ENCODE assay signal across 30 cellular contexts in genomic region chr19:3320354-3320670, GRCh38.
"Had no signal": no experiment of that assay in that cellular context is flagged by ENCODE, and none has a peak within 500 bp of the region (broad histone marks: within the 10 kb centered on the region; RNA-seq: fewer than 3 reads in every experiment).

No MANE protein-coding gene starts in this region.

- H3K4me3 ChIP-seq: ascending aorta, gastrocnemius medialis, pancreas, prostate gland, thyroid gland, upper lobe of left lung had no signal

- H3K9me3 ChIP-seq: ascending aorta, gastrocnemius medialis, pancreas, prostate gland, thyroid gland, upper lobe of left lung had no signal

- H3K27ac ChIP-seq: ascending aorta, gastrocnemius medialis, pancreas, prostate gland, thyroid gland, upper lobe of left lung, VCaP had no signal

- DNase-seq: activated CD4-positive, alpha-beta T cell treated with anti-CD3 and anti-CD28 coated beads for 48 hours; activated CD4-positive, alpha-beta T cell treated with anti-CD3 and anti-CD28 coated beads, Interleukin-2, amount 50 U/mL, for 48 hours; activated CD8-positive, alpha-beta memory T cell treated with anti-CD3 and anti-CD28 coated beads for 24 hours; activated effector memory CD4-positive, alpha-beta T cell treated with anti-CD3 and anti-CD28 coated beads, Interleukin-2, amount 50 U/mL, for 16 hours; activated naive CD4-positive, alpha-beta T cell treated with anti-CD3 and anti-CD28 coated beads, Interleukin-2, amount 10 ng/mL, durations not matched to agents 7 days and 5 days; activated naive CD8-positive, alpha-beta T cell treated with anti-CD3 and anti-CD28 coated beads, Interleukin-2, amount 10 ng/mL, durations not matched to agents 7 days and 5 days; caudate nucleus; cortex of kidney; effector memory CD8-positive, alpha-beta T cell; erythroblast; gastrocnemius medialis; glutamatergic neuron; islet precursor cell; left colon; nephron progenitor cell; pancreas; retina; small intestine; stimulated activated CD4-positive, alpha-beta T cell treated with anti-CD3 and anti-CD28 coated beads, Interleukin-4, amount 100 ng/mL, for 24 hours; stimulated activated naive CD8-positive, alpha-beta T cell treated with anti-CD3 and anti-CD28 coated beads, Interleukin-15, amount 100 ng/mL, for 72 hours; thyroid gland had no signal

- H3K4me3 Mint-ChIP-seq: activated naive CD4-positive, alpha-beta T cell treated with anti-CD3 and anti-CD28 coated beads, Interleukin-2, amount 10 ng/mL, durations not matched to agents 7 days and 5 days; activated naive CD8-positive, alpha-beta T cell treated with anti-CD3 and anti-CD28 coated beads, Interleukin-2, amount 10 ng/mL, durations not matched to agents 7 days and 5 days; activated T-helper 1 cell treated with anti-CD3 and anti-CD28 coated beads, Interleukin-12 subunit alpha, Interleukin-12 subunit beta, Interleukin-2, Interleukin-4 antibody, amounts not matched to agents 30 ng/mL and 10 ng/mL and 1 ng/mL, durations not matched to agents 14 hours and 24 hours and 36 hours; effector memory CD8-positive, alpha-beta T cell; nephron progenitor cell; stimulated activated effector memory CD8-positive, alpha-beta T cell treated with anti-CD3 and anti-CD28 coated beads, Interleukin-12 subunit alpha, Interleukin-12 subunit beta, amount 100 ng/mL, for 72 hours; stimulated activated naive CD8-positive, alpha-beta T cell treated with anti-CD3 and anti-CD28 coated beads, Interleukin-15, amount 100 ng/mL, for 72 hours had no signal

- H3K27me3 ChIP-seq: ascending aorta, pancreas, thyroid gland, upper lobe of left lung had no signal

- H3K36me3 ChIP-seq: ascending aorta, gastrocnemius medialis, pancreas, prostate gland, thyroid gland, upper lobe of left lung had no signal

- ATAC-seq: activated CD4-positive, CD25-positive, alpha-beta regulatory T cell treated with anti-CD3 and anti-CD28 coated beads, Interleukin-2, amount 50 U/mL, for 24 hours; effector memory CD8-positive, alpha-beta T cell; gastrocnemius medialis; left colon; pancreas; sciatic nerve; stimulated activated effector memory CD8-positive, alpha-beta T cell treated with anti-CD3 and anti-CD28 coated beads, Interleukin-12 subunit alpha, Interleukin-12 subunit beta, amount 100 ng/mL, for 72 hours; stimulated activated naive CD8-positive, alpha-beta T cell treated with anti-CD3 and anti-CD28 coated beads, Interleukin-15, amount 100 ng/mL, for 72 hours had no signal

- H3K4me1 ChIP-seq: ascending aorta, gastrocnemius medialis, pancreas, prostate gland, thyroid gland, upper lobe of left lung had no signal

- FAIRE-seq: pancreas, small intestine, TTC549 had no signal

- H3K9me3 Mint-ChIP-seq: activated naive CD4-positive, alpha-beta T cell treated with anti-CD3 and anti-CD28 coated beads, Interleukin-2, amount 10 ng/mL, durations not matched to agents 7 days and 5 days; activated naive CD8-positive, alpha-beta T cell treated with anti-CD3 and anti-CD28 coated beads, Interleukin-2, amount 10 ng/mL, durations not matched to agents 7 days and 5 days; activated T-helper 1 cell treated with anti-CD3 and anti-CD28 coated beads, Interleukin-12 subunit alpha, Interleukin-12 subunit beta, Interleukin-2, Interleukin-4 antibody, amounts not matched to agents 30 ng/mL and 10 ng/mL and 1 ng/mL, durations not matched to agents 14 hours and 24 hours and 36 hours; effector memory CD8-positive, alpha-beta T cell; nephron progenitor cell; stimulated activated effector memory CD8-positive, alpha-beta T cell treated with anti-CD3 and anti-CD28 coated beads, Interleukin-12 subunit alpha, Interleukin-12 subunit beta, amount 100 ng/mL, for 72 hours; stimulated activated naive CD8-positive, alpha-beta T cell treated with anti-CD3 and anti-CD28 coated beads, Interleukin-15, amount 100 ng/mL, for 72 hours had no signal

- H3K4me1 Mint-ChIP-seq: activated naive CD4-positive, alpha-beta T cell treated with anti-CD3 and anti-CD28 coated beads, Interleukin-2, amount 10 ng/mL, durations not matched to agents 7 days and 5 days; activated naive CD8-positive, alpha-beta T cell treated with anti-CD3 and anti-CD28 coated beads, Interleukin-2, amount 10 ng/mL, durations not matched to agents 7 days and 5 days; nephron progenitor cell; stimulated activated naive CD8-positive, alpha-beta T cell treated with anti-CD3 and anti-CD28 coated beads, Interleukin-15, amount 100 ng/mL, for 72 hours had no signal

- H3K36me3 Mint-ChIP-seq: activated naive CD4-positive, alpha-beta T cell treated with anti-CD3 and anti-CD28 coated beads, Interleukin-2, amount 10 ng/mL, durations not matched to agents 7 days and 5 days; activated naive CD8-positive, alpha-beta T cell treated with anti-CD3 and anti-CD28 coated beads, Interleukin-2, amount 10 ng/mL, durations not matched to agents 7 days and 5 days; stimulated activated effector memory CD8-positive, alpha-beta T cell treated with anti-CD3 and anti-CD28 coated beads, Interleukin-12 subunit alpha, Interleukin-12 subunit beta, amount 100 ng/mL, for 72 hours had no signal

- H3K27ac Mint-ChIP-seq: activated naive CD4-positive, alpha-beta T cell treated with anti-CD3 and anti-CD28 coated beads, Interleukin-2, amount 10 ng/mL, durations not matched to agents 7 days and 5 days; activated naive CD8-positive, alpha-beta T cell treated with anti-CD3 and anti-CD28 coated beads, Interleukin-2, amount 10 ng/mL, durations not matched to agents 7 days and 5 days; activated T-helper 1 cell treated with anti-CD3 and anti-CD28 coated beads, Interleukin-12 subunit alpha, Interleukin-12 subunit beta, Interleukin-2, Interleukin-4 antibody, amounts not matched to agents 30 ng/mL and 10 ng/mL and 1 ng/mL, durations not matched to agents 14 hours and 24 hours and 36 hours; effector memory CD8-positive, alpha-beta T cell; nephron progenitor cell; stimulated activated effector memory CD8-positive, alpha-beta T cell treated with anti-CD3 and anti-CD28 coated beads, Interleukin-12 subunit alpha, Interleukin-12 subunit beta, amount 100 ng/mL, for 72 hours; stimulated activated naive CD8-positive, alpha-beta T cell treated with anti-CD3 and anti-CD28 coated beads, Interleukin-15, amount 100 ng/mL, for 72 hours had no signal
